In genomic region chr3:72065872-72066641, GRCh38 we compare ENCODE assay signal across 29 cellular contexts.
DNase-seq lines count a peak whose midpoint lies in the region; ATAC-seq, FAIRE-seq and TF ChIP-seq lines count a peak whose summit lies in the region.
"Had no signal": no experiment of that assay in that cellular context is flagged by ENCODE, and none has a peak within 500 bp of the region (broad histone marks: within the 10 kb centered on the region; RNA-seq: fewer than 3 reads in every experiment).

No MANE protein-coding gene starts in this region.

- H3K4me1 Mint-ChIP-seq in neural progenitor cell: no peaks in the 10 kb centered on the region
- H3K4me1 Mint-ChIP-seq: B cell had no signal

- no peaks in the 10 kb centered on the region for H3F3A ChIP-seq in neural progenitor cell (ENCODE audit: low read depth)

- DNase-seq in GM12891 (ENCODE audit: insufficient read length, low spot score) (no peak), SK-N-DZ (ENCODE audit: low spot score) (peak; percentile 10), neural progenitor cell (ENCODE audit: low spot score) (no peak), NCI-H1694 treated with DMSO at 0.1 percent for 48 hours (lab: John Stamatoyannopoulos, UW) (no peak), testis (no peak)
- DNase-seq: Caco-2; CD8-positive, alpha-beta T cell; EL; GF-D8; IMR-90; MM.1S; NCI-H1105 treated with DMSO at 0.1 percent for 48 hours; NCI-H146; NCI-H2029; NCI-H446 treated with DMSO at 0.1 percent for 48 hours; NCI-H69; Peyer's patch; SIG-M5; SK-N-SH; SW 1271 had no signal

- H3K27me3 ChIP-seq in neural progenitor cell: no peaks in the 10 kb centered on the region
- H3K27me3 ChIP-seq in testis: no peaks in the 10 kb centered on the region
- H3K27me3 ChIP-seq: Peyer's patch had no signal

- H3K9ac ChIP-seq in neural progenitor cell: no peak overlapping the region
- H3K9ac ChIP-seq: KMS-11, SK-N-SH had no signal

- peak overlapping the region; percentile 1 for H3K27ac Mint-ChIP-seq in neural progenitor cell
- H3K27ac Mint-ChIP-seq: B cell; CD8-positive, alpha-beta T cell; T-helper 1 cell treated with Interleukin-12 subunit alpha and Interleukin-12 subunit beta and Interleukin-4 antibody, amounts not matched to agents 30 μg/mL and 1 μg/mL, for 36 hours had no signal

- no peaks in the 10 kb centered on the region for H4K20me1 ChIP-seq in neural progenitor cell (ENCODE audit: low read depth)

- H3K9me3 ChIP-seq in HEK293 (ENCODE audit: control insufficient read depth, insufficient read depth, low read depth, low read length) (no peaks in the 10 kb centered on the region), neural progenitor cell (ENCODE audit: low read depth) (no peaks in the 10 kb centered on the region), testis (no peaks in the 10 kb centered on the region)
- H3K9me3 ChIP-seq: Caco-2, SK-N-SH had no signal

- no peak for TF ChIP-seq CTCF in HEK293 (tag by site-specific recombination; IDR thresholded peaks at IDR 0.05)
- no peak for TF ChIP-seq CTCF in neural progenitor cell (IDR thresholded peaks at IDR 0.05)
- no peak for TF ChIP-seq CTCF in testis (IDR thresholded peaks at IDR 0.05)

- H3K36me3 ChIP-seq in HEK293 (ENCODE audit: control insufficient read depth in 2 of 2, insufficient read depth in 1 of 2, low read length in 2 of 2) (no peaks in the 10 kb centered on the region), neural progenitor cell (no peaks in the 10 kb centered on the region), testis (ENCODE audit: low read depth, missing control alignments) (no peaks in the 10 kb centered on the region)
- H3K36me3 ChIP-seq: Peyer's patch had no signal

- WGBS in testis, 2 donors: 81 to 85% methylated on average over 5 of the region's 5 CpGs

- H3K27ac ChIP-seq in HEK293 (ENCODE audit: extremely low read depth, low read depth, low read length) (no peak overlapping the region), neural progenitor cell (no peak overlapping the region), testis (no peak overlapping the region)
- H3K27ac ChIP-seq: C4-2B, KMS-11, Peyer's patch had no signal

- peaks cover 4% of the 10 kb centered on the region for H3K36me3 Mint-ChIP-seq in neural progenitor cell
- H3K36me3 Mint-ChIP-seq: CD8-positive, alpha-beta T cell had no signal

- H3K4me1 ChIP-seq in HEK293 (ENCODE audit: control insufficient read depth, insufficient read depth, low read length) (no peaks in the 10 kb centered on the region), neural progenitor cell (no peaks in the 10 kb centered on the region), testis (no peaks in the 10 kb centered on the region)
- H3K4me1 ChIP-seq: Caco-2, Peyer's patch had no signal

- no peaks in the 10 kb centered on the region for H3K79me2 ChIP-seq in neural progenitor cell (ENCODE audit: low read depth)

- POLR2A ChIA-PET in HEK293 (lab: Yijun Ruan, JAX): no interaction called here

- peaks cover 7% of the 10 kb centered on the region for H3K27me3 Mint-ChIP-seq in neural progenitor cell (ENCODE audit: insufficient read depth, low read depth)

- H3K4me3 ChIP-seq in HEK293 (ENCODE audit: low read depth, low read length): no peak overlapping the region
- H3K4me3 ChIP-seq in neural progenitor cell: no peak overlapping the region
- H3K4me3 ChIP-seq in testis: no peak overlapping the region
- H3K4me3 ChIP-seq: Peyer's patch had no signal

- intact Hi-C loops in testis (cut with DNase I; ENCODE audit: low total_unique reads): no loop called here

- peaks cover 7% of the 10 kb centered on the region for H3K9me3 Mint-ChIP-seq in neural progenitor cell

- no peak overlapping the region for H3K4me3 Mint-ChIP-seq in neural progenitor cell
- H3K4me3 Mint-ChIP-seq: B cell; CD8-positive, alpha-beta T cell; T-helper 1 cell treated with Interleukin-12 subunit alpha and Interleukin-12 subunit beta and Interleukin-4 antibody, amounts not matched to agents 30 μg/mL and 1 μg/mL, for 36 hours had no signal

- CTCF ChIA-PET in HEK293 (lab: Yijun Ruan, JAX): no interaction called here

- ATAC-seq in HG02885 (IDR thresholded peaks at IDR 0.05; ENCODE audit: poor library complexity, unreplicated experiment): no peak
- ATAC-seq: CD8-positive, alpha-beta T cell had no signal

- no peak overlapping the region for H3K4me2 ChIP-seq in neural progenitor cell
- H3K4me2 ChIP-seq: KMS-11, SK-N-SH had no signal

- TF ChIP-seq POLR2A in GM12891 (IDR thresholded peaks at IDR 0.05; ENCODE audit: low read depth, low read length): no peak
- no peak for TF ChIP-seq POLR2A in testis (IDR thresholded peaks at IDR 0.05)

- FAIRE-seq in GM12891 (lab: Jason Lieb, UNC): peak; percentile 28
- FAIRE-seq: GM12892, GM19239, H54 had no signal

- H2AFZ ChIP-seq in neural progenitor cell (replicated peaks): no peak overlapping the region

TF ChIP-seq in GM12891, 5 proteins besides CTCF, POLR2A, EP300 and RAD21:
- no peak for TF ChIP-seq TAF1 (IDR thresholded peaks at IDR 0.05; ENCODE audit: low read depth, low read length)
- no peak for TF ChIP-seq PAX5 (IDR thresholded peaks at IDR 0.05; ENCODE audit: insufficient read depth, low read length, severe bottlenecking)
- no peak for TF ChIP-seq POLR2AphosphoS5 (IDR thresholded peaks at IDR 0.05; ENCODE audit: low read depth, low read length)
- TF ChIP-seq POU2F2 (IDR thresholded peaks at IDR 0.05; ENCODE audit: low read depth, low read length): no peak
- no peak for TF ChIP-seq SPI1 (IDR thresholded peaks at IDR 0.05; ENCODE audit: low read depth, low read length)

TF ChIP-seq in HEK293, 187 proteins besides CTCF, POLR2A, EP300 and RAD21 (continues in another document):
- TF ChIP-seq SCRT2 (tag by site-specific recombination; IDR thresholded peaks at IDR 0.05) (peak; percentile 67), ZNF214 (tag by site-specific recombination; IDR thresholded peaks at IDR 0.05; ENCODE audit: borderline replicate concordance) (no peak), GLIS2 (tag by site-specific recombination; IDR thresholded peaks at IDR 0.05) (no peak), ZNF37A (tag by site-specific recombination; IDR thresholded peaks at IDR 0.05) (no peak), ZNF324 (tag by site-specific recombination; IDR thresholded peaks at IDR 0.05) (no peak), TRIM28 (IDR thresholded peaks at IDR 0.05; ENCODE audit: borderline replicate concordance, low read length) (peak; percentile 59; the same call in 1 of the 2 replicates), ZBTB20 (tag by site-specific recombination; IDR thresholded peaks at IDR 0.05) (no peak), ZNF792 (tag by site-specific recombination; IDR thresholded peaks at IDR 0.05) (no peak), PRDM6 (tag by site-specific recombination; IDR thresholded peaks at IDR 0.05) (no peak), ZSCAN23 (tag by site-specific recombination; IDR thresholded peaks at IDR 0.05) (no peak), ZNF768 (tag by site-specific recombination; IDR thresholded peaks at IDR 0.05) (no peak), ZNF394 (tag by site-specific recombination; IDR thresholded peaks at IDR 0.05; ENCODE audit: borderline replicate concordance) (peak; percentile 19; the same call in 1 of the 2 replicates), ZNF23 (tag by site-specific recombination; IDR thresholded peaks at IDR 0.05; ENCODE audit: borderline replicate concordance) (no peak), ZNF677 (tag by site-specific recombination; IDR thresholded peaks at IDR 0.05) (no peak), PBX3 (CRISPR knock-in tag; IDR thresholded peaks at IDR 0.05) (no peak), ZNF660 (tag by site-specific recombination; IDR thresholded peaks at IDR 0.05) (no peak), ZBTB6 (tag by site-specific recombination; IDR thresholded peaks at IDR 0.05) (no peak), ZNF473 (tag by site-specific recombination; IDR thresholded peaks at IDR 0.05) (no peak), ZNF223 (tag by site-specific recombination; IDR thresholded peaks at IDR 0.05) (no peak), ZNF600 (tag by site-specific recombination; IDR thresholded peaks at IDR 0.05) (0 out of 2 replicates have a peak, but pooled peaks have one; percentile 13), SCRT1 (tag by site-specific recombination; IDR thresholded peaks at IDR 0.05; ENCODE audit: borderline replicate concordance) (0 out of 2 replicates have a peak, but pooled peaks have one; percentile 21), ZNF202 (tag by site-specific recombination; IDR thresholded peaks at IDR 0.05; ENCODE audit: borderline replicate concordance) (no peak), ZNF157 (tag by site-specific recombination; IDR thresholded peaks at IDR 0.05) (no peak)
